Comparison of ENCODE assay signal across 10 cellular contexts in the genomic region with DNA sequence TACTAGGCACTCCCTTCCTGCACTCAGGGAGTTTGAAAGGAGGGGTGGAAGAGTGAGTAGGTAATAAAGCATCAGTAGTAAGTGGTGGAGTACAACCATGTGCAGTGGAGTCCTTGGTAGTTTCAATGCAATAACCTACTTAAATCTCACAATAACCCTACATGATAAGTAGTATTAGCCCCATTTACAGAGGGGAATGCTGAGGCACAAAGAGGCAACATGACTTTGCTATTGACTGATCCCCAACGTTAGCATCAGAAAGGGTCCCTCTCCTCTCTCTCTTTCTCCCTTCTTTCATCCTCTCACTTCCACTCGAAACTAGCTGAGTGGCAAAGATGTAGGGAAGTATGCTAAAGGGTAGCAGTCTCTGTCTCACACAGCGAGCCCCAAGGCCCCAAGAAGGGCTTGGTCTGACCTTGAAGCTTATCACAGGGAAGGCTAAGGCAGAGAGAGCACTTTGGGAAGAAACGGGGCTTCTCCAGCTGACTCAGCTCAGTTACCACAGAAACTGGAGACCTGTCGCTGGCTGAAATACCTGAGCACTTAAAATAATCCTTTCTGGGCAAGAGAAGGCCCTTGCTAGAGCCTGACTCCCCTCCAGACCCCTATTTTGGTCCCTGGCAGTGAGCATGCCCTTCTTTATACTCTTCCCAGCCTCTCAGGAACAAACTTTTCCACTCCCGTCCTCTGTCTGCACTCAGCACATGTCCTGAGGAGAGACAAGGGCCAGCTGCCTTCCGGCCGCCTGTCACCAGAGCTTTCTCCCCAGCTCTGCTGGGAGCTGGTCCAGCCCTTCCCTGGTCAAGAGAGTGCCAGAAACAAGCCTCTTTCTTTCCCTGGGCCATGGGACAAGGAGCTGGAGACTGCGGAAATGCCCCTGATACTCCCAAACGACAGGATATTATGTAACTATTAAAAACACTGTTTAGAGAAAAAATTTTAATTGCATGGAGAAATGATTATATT. TPM values are rescaled to one million over a fixed set of nuclear protein-coding genes. Genes with fewer than 3 reads are reported as not detected.
DNase-seq lines count a peak whose midpoint lies in the region; ATAC-seq and TF ChIP-seq lines count a peak whose summit lies in the region.
"Had no signal": no experiment of that assay in that cellular context is flagged by ENCODE, and none has a peak within 500 bp of the region (broad histone marks: within the 10 kb centered on the region; RNA-seq: fewer than 3 reads in every experiment).

No MANE protein-coding gene starts in this region.

- ATAC-seq in right lobe of liver: peak; percentile 65 to 82 (median 78)

- H3K9me3 ChIP-seq in NT2/D1 (ENCODE audit: insufficient read depth, low read length) (no peaks in the 10 kb centered on the region), duodenal mucosa (ENCODE audit: control insufficient read depth in 1 of 2, low read length in 2 of 2) (no peaks in the 10 kb centered on the region), right lobe of liver (no peaks in the 10 kb centered on the region), spleen (no peaks in the 10 kb centered on the region)

- no peaks in the 10 kb centered on the region for H3K27me3 ChIP-seq in NT2/D1 (ENCODE audit: insufficient read depth, insufficient read length)
- H3K27me3 ChIP-seq in duodenal mucosa (ENCODE audit: control insufficient read depth in 1 of 2, insufficient read depth in 2 of 2, low read length in 2 of 2): no peaks in the 10 kb centered on the region
- no peaks in the 10 kb centered on the region for H3K27me3 ChIP-seq in right lobe of liver
- H3K27me3 ChIP-seq in spleen (replicated peaks in 1 of 7): peaks cover 0 to 12% (median 0%) of the 10 kb centered on the region in 7 donors

- 35% methylated on average over 9 of the region's 10 CpGs for WGBS in right lobe of liver (ENCODE audit: insufficient coverage, low coverage, low lambda C conversion rate, missing lambda C conversion rate)
- 54 to 65% (median 58%) methylated on average over 10 of the region's 10 CpGs for WGBS in spleen, 5 donors

- TF ChIP-seq POLR2A in right lobe of liver (IDR thresholded peaks at IDR 0.05) (no peak), spleen (IDR thresholded peaks at IDR 0.05) (no peak)

- H3K4me3 ChIP-seq in NT2/D1 (ENCODE audit: insufficient read length, low read depth) (no peak overlapping the region), duodenal mucosa (ENCODE audit: low read depth in 1 of 2, low read length in 2 of 2) (no peak overlapping the region), right lobe of liver (no peak overlapping the region), spleen (no peak overlapping the region)

- H3K4me1 ChIP-seq in NT2/D1 (ENCODE audit: insufficient read depth, insufficient read length) (peaks cover 4% of the 10 kb centered on the region), duodenal mucosa (ENCODE audit: control insufficient read depth in 1 of 2, insufficient read depth in 2 of 2, low read length in 2 of 2) (peaks cover 27 to 28% of the 10 kb centered on the region in 2 donors), right lobe of liver (peaks cover 0 to 20% (median 7%) of the 10 kb centered on the region in 4 donors), spleen (peaks cover 0 to 38% (median 14%) of the 10 kb centered on the region in 6 donors)

- H3K9ac ChIP-seq in NT2/D1 (ENCODE audit: insufficient read length, low read depth) (peak overlapping the region; percentile 29), duodenal mucosa (ENCODE audit: low read depth in 1 of 2, low read length in 2 of 2) (no peak overlapping the region)

- no peak for TF ChIP-seq CTCF in right lobe of liver (IDR thresholded peaks at IDR 0.05)
- no peak for TF ChIP-seq CTCF in spleen (IDR thresholded peaks at IDR 0.05 in 8 of 11, conservative IDR thresholded peaks at IDR 0.05 in 3 of 11)

- no peak for DNase-seq in NT2/D1 (ENCODE audit: low read depth, low spot score)
- DNase-seq in right lobe of liver: peak in 1 of 3 donors; percentile 66
- no peak for DNase-seq in spleen
- DNase-seq in activated naive CD4-positive, alpha-beta T cell (lab: John Stamatoyannopoulos, UW): no peak
- DNase-seq in epidermal melanocyte (ENCODE audit: insufficient read length, low spot score): no peak
- no peak for DNase-seq in SHP77 treated with DMSO at 0.1 percent for 48 hours (lab: John Stamatoyannopoulos, UW)
- no peak for DNase-seq in stimulated activated CD8-positive, alpha-beta memory T cell treated with anti-CD3 and anti-CD28 coated beads, Interleukin-4, amount 100 ng/mL, for 48 hours
- DNase-seq: NCI-H774; stimulated activated CD4-positive, alpha-beta T cell treated with anti-CD3 and anti-CD28 coated beads, Interleukin-2, amount 100 ng/mL, for 48 hours had no signal

- H3K27ac ChIP-seq in duodenal mucosa (ENCODE audit: low read depth, low read length) (peak overlapping the region; percentile 2), right lobe of liver (peak overlapping the region in 1 of 3 donors; percentile 34), spleen (peak overlapping the region in 7 of 8 donors; percentile 67 to 80 (median 71))

- H3K36me3 ChIP-seq in NT2/D1 (ENCODE audit: insufficient read depth, insufficient read length, low read length) (no peaks in the 10 kb centered on the region), duodenal mucosa (ENCODE audit: control insufficient read depth in 1 of 2, insufficient read depth in 2 of 2, low read length in 2 of 2) (peaks cover 3 to 13% of the 10 kb centered on the region in 2 donors), right lobe of liver (no peaks in the 10 kb centered on the region), spleen (no peaks in the 10 kb centered on the region)

- intact Hi-C loops in right lobe of liver (cut with DNase I): no loop called here
- intact Hi-C loops in spleen (cut with DNase I; ENCODE audit: low total_unique reads): no loop called here

RNA-seq across cellular contexts. Expression of gene LAMB3, which starts 10.7 kb away (rescaled TPM):
- total RNA-seq in right lobe of liver (10 to 100 TPM in 1 of 6 experiments, 1 to 10 TPM in 5; 5.0 to 14.6 (median 8.4) TPM), spleen (1 to 10 TPM in 2 of 7 donors, under 1 TPM in 5; 0.43 to 3.4 (median 0.82) TPM)
- polyA plus RNA-seq in spleen: under 1 TPM; 0.54 to 0.93 (median 0.77) TPM

RNA-seq across cellular contexts. Expression of gene G0S2, which starts 33.7 kb away (rescaled TPM):
- total RNA-seq in right lobe of liver: 100 to 1,000 TPM in 4 of 6 experiments, 10 to 100 TPM in 2; 36.9 to 749 (median 247) TPM
- 100 to 1,000 TPM in 1 of 7 donors, 10 to 100 TPM in 6; 12.5 to 126 (median 22.3) TPM for total RNA-seq in spleen
- 10 to 100 TPM; 34.2 to 77.0 (median 41.0) TPM for polyA plus RNA-seq in spleen

RNA-seq across cellular contexts. Expression of gene CAMK1G, which starts 58.0 kb away (rescaled TPM):
- total RNA-seq in right lobe of liver (under 1 TPM in 4 of 6 experiments, not detected in 2; 0.17 to 0.80 (median 0.37) TPM), spleen (10 to 100 TPM in 1 of 7 donors, 1 to 10 TPM in 6; 2.7 to 12.2 (median 4.7) TPM)
- polyA plus RNA-seq in spleen: 1 to 10 TPM in 1 of 3 donors, under 1 TPM in 2; 0.68 to 1.4 (median 0.76) TPM
